ENCODE assay signal across 34 cellular contexts in genomic region chr6:36070252-36070651, GRCh38. TPM values are rescaled to one million over a fixed set of nuclear protein-coding genes. Genes with fewer than 3 reads are reported as not detected.
"Had no signal": no experiment of that assay in that cellular context is flagged by ENCODE, and none has a peak within 500 bp of the region (broad histone marks: within the 10 kb centered on the region; RNA-seq: fewer than 3 reads in every experiment).

No MANE protein-coding gene starts in this region.

- H3K27me3 ChIP-seq: brain microvascular endothelial cell, dorsolateral prefrontal cortex had no signal

- H3K27ac ChIP-seq: brain microvascular endothelial cell, coronary artery, dorsolateral prefrontal cortex, WERI-Rb-1 had no signal

- H3K4me3 ChIP-seq: coronary artery, dorsolateral prefrontal cortex had no signal

- DNase-seq: activated B cell treated with CpG ODN at 0.5 μM for 24 hours; activated CD4-positive, alpha-beta T cell treated with anti-CD3 and anti-CD28 coated beads for 48 hours; activated CD4-positive, alpha-beta T cell treated with anti-CD3 and anti-CD28 coated beads, Interleukin-2, amount 50 U/mL, for 1 hour; activated CD4-positive, alpha-beta T cell treated with anti-CD3 and anti-CD28 coated beads, Interleukin-2, amount 50 U/mL, for 48 hours; activated CD8-positive, alpha-beta memory T cell treated with anti-CD3 and anti-CD28 coated beads, Interleukin-2, amount 50 U/mL, for 48 hours; activated effector memory CD4-positive, alpha-beta T cell treated with anti-CD3 and anti-CD28 coated beads, Interleukin-2, amount 50 U/mL, for 16 hours; activated naive CD4-positive, alpha-beta T cell treated with anti-CD3 and anti-CD28 coated beads for 36 hours; activated naive CD8-positive, alpha-beta T cell treated with anti-CD3 and anti-CD28 coated beads, Interleukin-2, amount 10 ng/mL, durations not matched to agents 7 days and 5 days; activated T-cell treated with anti-CD3 and anti-CD28 coated beads for 4 hours; activated T-cell treated with anti-CD3 and anti-CD28 coated beads, Interleukin-2, amount 50 U/mL, for 48 hours; amniotic stem cell; anterior cingulate cortex; brain microvascular endothelial cell; dorsolateral prefrontal cortex; effector memory CD4-positive, alpha-beta T cell; endodermal cell; foreskin fibroblast; head of caudate nucleus; T-helper 1 cell; T-helper 17 cell; T1000; WERI-Rb-1 had no signal

- H3K9me3 Mint-ChIP-seq: activated B cell treated with CpG ODN at 0.5 μM for 24 hours; activated naive CD4-positive, alpha-beta T cell treated with anti-CD3 and anti-CD28 coated beads for 36 hours; activated naive CD4-positive, alpha-beta T cell treated with anti-CD3 and anti-CD28 coated beads, Interleukin-2, amount 50 U/mL, for 24 hours; activated naive CD8-positive, alpha-beta T cell treated with anti-CD3 and anti-CD28 coated beads, Interleukin-2, amount 10 ng/mL, durations not matched to agents 7 days and 5 days; activated T-helper 1 cell treated with anti-CD3 and anti-CD28 coated beads, Interleukin-12 subunit alpha, Interleukin-12 subunit beta, Interleukin-2, Interleukin-4 antibody, amounts not matched to agents 30 ng/mL and 10 ng/mL and 1 ng/mL, durations not matched to agents 14 hours and 24 hours and 36 hours; activated T-helper 2 cell treated with anti-CD3 and anti-CD28 coated beads, Interferon-gamma antibody, Interleukin-2, Interleukin-4, amounts not matched to agents 10 μg/mL and 5 μg/mL and 100 μg/mL, durations not matched to agents 14 hours and 24 hours and 36 hours; central memory CD8-positive, alpha-beta T cell; endodermal cell; T-helper 2 cell treated with Interferon-gamma antibody and Interleukin-4, amounts not matched to agents 5 μg/mL and 100 μg/mL, for 36 hours had no signal

- ATAC-seq: activated CD4-positive, CD25-positive, alpha-beta regulatory T cell treated with anti-CD3 and anti-CD28 coated beads, Interleukin-2, amount 50 U/mL, for 24 hours; esophagus mucosa; T-helper 17 cell had no signal

- H3K27ac Mint-ChIP-seq: activated B cell treated with CpG ODN at 0.5 μM for 24 hours; activated naive CD4-positive, alpha-beta T cell treated with anti-CD3 and anti-CD28 coated beads for 36 hours; activated naive CD4-positive, alpha-beta T cell treated with anti-CD3 and anti-CD28 coated beads, Interleukin-2, amount 50 U/mL, for 24 hours; activated naive CD8-positive, alpha-beta T cell treated with anti-CD3 and anti-CD28 coated beads, Interleukin-2, amount 10 ng/mL, durations not matched to agents 7 days and 5 days; activated T-helper 1 cell treated with anti-CD3 and anti-CD28 coated beads, Interleukin-12 subunit alpha, Interleukin-12 subunit beta, Interleukin-2, Interleukin-4 antibody, amounts not matched to agents 30 ng/mL and 10 ng/mL and 1 ng/mL, durations not matched to agents 14 hours and 24 hours and 36 hours; activated T-helper 2 cell treated with anti-CD3 and anti-CD28 coated beads, Interferon-gamma antibody, Interleukin-2, Interleukin-4, amounts not matched to agents 10 μg/mL and 5 μg/mL and 100 μg/mL, durations not matched to agents 14 hours and 24 hours and 36 hours; dendritic cell treated with granulocyte-macrophage colony-stimulating factor and Interleukin-4, amounts not matched to agents 40 ng/mL and 50 ng/mL, for 4 days; endodermal cell; T-helper 17 cell; T-helper 2 cell treated with Interferon-gamma antibody and Interleukin-4, amounts not matched to agents 5 μg/mL and 100 μg/mL, for 36 hours had no signal

- H3K4me3 Mint-ChIP-seq: activated B cell treated with CpG ODN at 0.5 μM for 24 hours; activated naive CD4-positive, alpha-beta T cell treated with anti-CD3 and anti-CD28 coated beads for 36 hours; activated naive CD4-positive, alpha-beta T cell treated with anti-CD3 and anti-CD28 coated beads, Interleukin-2, amount 50 U/mL, for 24 hours; activated naive CD8-positive, alpha-beta T cell treated with anti-CD3 and anti-CD28 coated beads, Interleukin-2, amount 10 ng/mL, durations not matched to agents 7 days and 5 days; activated T-helper 1 cell treated with anti-CD3 and anti-CD28 coated beads, Interleukin-12 subunit alpha, Interleukin-12 subunit beta, Interleukin-2, Interleukin-4 antibody, amounts not matched to agents 30 ng/mL and 10 ng/mL and 1 ng/mL, durations not matched to agents 14 hours and 24 hours and 36 hours; central memory CD8-positive, alpha-beta T cell; dendritic cell treated with granulocyte-macrophage colony-stimulating factor and Interleukin-4, amounts not matched to agents 40 ng/mL and 50 ng/mL, for 4 days; endodermal cell; T-helper 17 cell; T-helper 2 cell treated with Interferon-gamma antibody and Interleukin-4, amounts not matched to agents 5 μg/mL and 100 μg/mL, for 36 hours had no signal

- H3K27me3 Mint-ChIP-seq: activated B cell treated with CpG ODN at 0.5 μM for 24 hours; activated naive CD4-positive, alpha-beta T cell treated with anti-CD3 and anti-CD28 coated beads, Interleukin-2, amount 50 U/mL, for 24 hours; activated naive CD8-positive, alpha-beta T cell treated with anti-CD3 and anti-CD28 coated beads, Interleukin-2, amount 10 ng/mL, durations not matched to agents 7 days and 5 days; central memory CD8-positive, alpha-beta T cell; dendritic cell treated with granulocyte-macrophage colony-stimulating factor and Interleukin-4, amounts not matched to agents 40 ng/mL and 50 ng/mL, for 4 days; T-helper 17 cell had no signal

RNA-seq across cellular contexts. Expression of gene SLC26A8, which starts 45.8 kb away (rescaled TPM):
- total RNA-seq: activated B cell treated with CpG ODN at 0.5 μM for 24 hours; activated naive CD4-positive, alpha-beta T cell treated with anti-CD3 and anti-CD28 coated beads for 36 hours; activated naive CD8-positive, alpha-beta T cell treated with anti-CD3 and anti-CD28 coated beads, Interleukin-2, amount 10 ng/mL, durations not matched to agents 7 days and 5 days; activated T-helper 1 cell treated with anti-CD3 and anti-CD28 coated beads, Interleukin-12 subunit alpha, Interleukin-12 subunit beta, Interleukin-2, Interleukin-4 antibody, amounts not matched to agents 30 ng/mL and 10 ng/mL and 1 ng/mL, durations not matched to agents 14 hours and 24 hours and 36 hours; activated T-helper 2 cell treated with anti-CD3 and anti-CD28 coated beads, Interferon-gamma antibody, Interleukin-2, Interleukin-4, amounts not matched to agents 10 μg/mL and 5 μg/mL and 100 μg/mL, durations not matched to agents 14 hours and 24 hours and 36 hours; astrocyte; bronchial epithelial cell; endodermal cell; epithelial cell of proximal tubule had no signal
